25 cellular contexts compared by ENCODE assay signal in genomic region chr5:58107704-58108103, GRCh38.
DNase-seq lines count a peak whose midpoint lies in the region; ATAC-seq and TF ChIP-seq lines count a peak whose summit lies in the region.
"Had no signal": no experiment of that assay in that cellular context is flagged by ENCODE, and none has a peak within 500 bp of the region (broad histone marks: within the 10 kb centered on the region; RNA-seq: fewer than 3 reads in every experiment).

No MANE protein-coding gene starts in this region.

- H3K4me3 ChIP-seq in choroid plexus epithelial cell (ENCODE audit: low read depth, low read length) = no peak overlapping the region
- H3K4me3 ChIP-seq: coronary artery, lung, prostate gland, SJCRH30 had no signal

- H3K4me1 Mint-ChIP-seq in activated T-helper 17 cell treated with anti-CD3 and anti-CD28 coated beads, Interleukin-2, amount 50 U/mL, for 72 hours = no peaks in the 10 kb centered on the region
- H3K4me1 Mint-ChIP-seq: activated CD4-positive, alpha-beta T cell treated with anti-CD3 and anti-CD28 coated beads for 36 hours; activated naive CD4-positive, alpha-beta T cell treated with anti-CD3 and anti-CD28 coated beads, Interleukin-2, amount 10 ng/mL, durations not matched to agents 7 days and 5 days; CD4-positive, alpha-beta memory T cell had no signal

- H3K27me3 Mint-ChIP-seq in activated T-helper 17 cell treated with anti-CD3 and anti-CD28 coated beads, Interleukin-2, amount 50 U/mL, for 72 hours = peaks cover 28% of the 10 kb centered on the region
- H3K27me3 Mint-ChIP-seq: activated naive CD4-positive, alpha-beta T cell treated with anti-CD3 and anti-CD28 coated beads, Interleukin-2, amount 10 ng/mL, durations not matched to agents 7 days and 5 days had no signal

- H3K27ac Mint-ChIP-seq in activated T-helper 17 cell treated with anti-CD3 and anti-CD28 coated beads, Interleukin-2, amount 50 U/mL, for 72 hours = no peak overlapping the region
- H3K27ac Mint-ChIP-seq: activated CD4-positive, alpha-beta T cell treated with anti-CD3 and anti-CD28 coated beads for 36 hours; activated naive CD4-positive, alpha-beta T cell treated with anti-CD3 and anti-CD28 coated beads, Interleukin-2, amount 10 ng/mL, durations not matched to agents 7 days and 5 days; CD4-positive, alpha-beta memory T cell had no signal

- no peaks in the 10 kb centered on the region for H3K36me3 Mint-ChIP-seq in activated T-helper 17 cell treated with anti-CD3 and anti-CD28 coated beads, Interleukin-2, amount 50 U/mL, for 72 hours (ENCODE audit: low read depth)
- H3K36me3 Mint-ChIP-seq: activated naive CD4-positive, alpha-beta T cell treated with anti-CD3 and anti-CD28 coated beads, Interleukin-2, amount 10 ng/mL, durations not matched to agents 7 days and 5 days; CD4-positive, alpha-beta memory T cell had no signal

- H3K9me3 Mint-ChIP-seq in activated T-helper 17 cell treated with anti-CD3 and anti-CD28 coated beads, Interleukin-2, amount 50 U/mL, for 72 hours = no peaks in the 10 kb centered on the region
- H3K9me3 Mint-ChIP-seq: activated naive CD4-positive, alpha-beta T cell treated with anti-CD3 and anti-CD28 coated beads, Interleukin-2, amount 10 ng/mL, durations not matched to agents 7 days and 5 days; activated T-cell treated with anti-CD3 and anti-CD28 coated beads, Interleukin-2, amount 50 U/mL, for 4 hours had no signal

- no peak overlapping the region for H3K4me3 Mint-ChIP-seq in activated T-helper 17 cell treated with anti-CD3 and anti-CD28 coated beads, Interleukin-2, amount 50 U/mL, for 72 hours
- H3K4me3 Mint-ChIP-seq: activated CD4-positive, alpha-beta T cell treated with anti-CD3 and anti-CD28 coated beads for 36 hours; activated naive CD4-positive, alpha-beta T cell treated with anti-CD3 and anti-CD28 coated beads, Interleukin-2, amount 10 ng/mL, durations not matched to agents 7 days and 5 days; activated T-cell treated with anti-CD3 and anti-CD28 coated beads, Interleukin-2, amount 50 U/mL, for 4 hours; CD4-positive, alpha-beta memory T cell had no signal

- no peak for ATAC-seq in GM18520 (IDR thresholded peaks at IDR 0.05; ENCODE audit: unreplicated experiment)
- no peak for ATAC-seq in activated T-helper 17 cell treated with anti-CD3 and anti-CD28 coated beads, Interleukin-2, amount 50 U/mL, for 72 hours (replicated peaks)
- ATAC-seq: activated CD4-positive, alpha-beta T cell treated with anti-CD3 and anti-CD28 coated beads for 36 hours; activated T-cell treated with anti-CD3 and anti-CD28 coated beads, Interleukin-2, amount 50 U/mL, for 4 hours; Panc1 had no signal

- no peak for TF ChIP-seq CTCF in choroid plexus epithelial cell (conservative IDR thresholded peaks at IDR 0.05; ENCODE audit: low read depth, low read length)

- DNase-seq in RPMI7951 (ENCODE audit: low read depth) = peak; percentile 3
- DNase-seq in choroid plexus epithelial cell (ENCODE audit: low read depth) = peak; percentile 30
- peak; percentile 70 for DNase-seq in iris pigment epithelial cell (ENCODE audit: low read depth)
- peak; percentile 20 for DNase-seq in stromal cell of bone marrow (ENCODE audit: low read depth)
- no peak for DNase-seq in NK-92 treated with Interleukin-12 subunit alpha and Interleukin-12 subunit beta, amount 100 ng/mL, for 24 hours (lab: John Stamatoyannopoulos, UW)
- DNase-seq: activated CD4-positive, alpha-beta T cell treated with anti-CD3 and anti-CD28 coated beads for 36 hours; activated naive CD4-positive, alpha-beta T cell treated with anti-CD3 and anti-CD28 coated beads, Interleukin-2, amount 10 ng/mL, durations not matched to agents 7 days and 5 days; activated T-cell treated with anti-CD3 and anti-CD28 coated beads, Interleukin-2, amount 50 U/mL, for 4 hours; CD4-positive, alpha-beta memory T cell; DMS 273 treated with DMSO at 0.1 percent for 48 hours; hippocampal formation; Kasumi-1; NCI-H1092 treated with DMSO at 0.1 percent for 48 hours; NCI-H2029 treated with DMSO at 0.1 percent for 48 hours; NCI-H226; NCI-H82; SJCRH30; stimulated activated CD4-positive, alpha-beta T cell treated with anti-CD3 and anti-CD28 coated beads, Interleukin-2, amount 100 ng/mL, for 48 hours; stimulated activated naive CD4-positive, alpha-beta T cell had no signal
